ENCODE assay signal across 26 cellular contexts in the genomic region with DNA sequence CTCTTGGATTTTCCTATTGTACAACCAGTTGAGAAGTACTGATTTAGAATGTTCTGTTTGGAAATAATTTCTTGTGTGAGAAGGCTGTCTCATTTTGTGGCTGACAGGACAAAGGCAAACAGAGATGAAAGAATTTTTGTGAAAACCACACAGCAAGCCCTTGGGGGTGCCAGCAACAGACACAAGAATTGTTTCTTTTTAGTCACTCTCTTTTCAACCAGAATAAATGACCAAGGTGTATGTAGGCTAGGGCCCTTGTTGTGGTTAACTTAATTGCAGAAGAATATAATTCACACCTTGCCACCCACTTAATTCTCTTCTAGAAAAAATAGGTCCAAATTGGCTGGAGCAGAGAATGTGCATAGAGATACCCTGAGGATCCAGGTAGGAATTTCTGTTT.
"Had no signal": no experiment of that assay in that cellular context is flagged by ENCODE, and none has a peak within 500 bp of the region (broad histone marks: within the 10 kb centered on the region; RNA-seq: fewer than 3 reads in every experiment).

No MANE protein-coding gene starts in this region.

- H3K9me3 Mint-ChIP-seq: activated CD4-positive, alpha-beta memory T cell treated with anti-CD3 and anti-CD28 coated beads, Interleukin-2, amount 10 ng/mL, durations not matched to agents 7 days and 5 days; immature natural killer cell; natural killer cell treated with Interleukin-12 subunit alpha and Interleukin-12 subunit beta and Interleukin-15 and Interleukin-18, amount 100 ng/mL, for 72 hours; T-helper 1 cell treated with Interleukin-12 subunit alpha and Interleukin-12 subunit beta and Interleukin-4 antibody, amounts not matched to agents 30 μg/mL and 1 μg/mL, for 36 hours had no signal

- H3K27me3 ChIP-seq: breast epithelium, left lung, spleen, testis, transverse colon had no signal

- DNase-seq: activated CD4-positive, alpha-beta memory T cell treated with anti-CD3 and anti-CD28 coated beads, Interleukin-2, amount 10 ng/mL, durations not matched to agents 7 days and 5 days; activated CD4-positive, alpha-beta T cell treated with anti-CD3 and anti-CD28 coated beads, Interleukin-2, amount 10 ng/mL, durations not matched to agents 24 days and 14 days; activated CD4-positive, CD25-positive, alpha-beta regulatory T cell treated with anti-CD3 and anti-CD28 coated beads, Interleukin-2, amount 50 U/mL, for 72 hours; activated CD8-positive, alpha-beta memory T cell treated with anti-CD3 and anti-CD28 coated beads, Interleukin-2, amount 10 ng/mL, durations not matched to agents 7 days and 5 days; activated effector memory CD4-positive, alpha-beta T cell treated with Interleukin-2 at 50 U/mL for 16 hours; activated naive CD4-positive, alpha-beta T cell treated with Interleukin-2 at 50 U/mL for 16 hours; aorta; central memory CD4-positive, alpha-beta T cell; foreskin fibroblast; head of caudate nucleus; hypothalamus; immature natural killer cell; kidney glomerular epithelial cell; left lung; mucosa of descending colon; right cardiac atrium; spleen; stimulated activated naive CD4-positive, alpha-beta T cell; T-helper 9 cell; testis; transverse colon had no signal

- H3K36me3 ChIP-seq: breast epithelium, left lung, spleen, transverse colon had no signal

- H3K4me1 Mint-ChIP-seq: activated CD4-positive, alpha-beta memory T cell treated with anti-CD3 and anti-CD28 coated beads, Interleukin-2, amount 10 ng/mL, durations not matched to agents 7 days and 5 days; activated CD4-positive, alpha-beta T cell treated with anti-CD3 and anti-CD28 coated beads, Interleukin-2, amount 10 ng/mL, durations not matched to agents 24 days and 14 days; activated CD8-positive, alpha-beta memory T cell treated with anti-CD3 and anti-CD28 coated beads, Interleukin-2, amount 10 ng/mL, durations not matched to agents 7 days and 5 days had no signal

- H3K36me3 Mint-ChIP-seq: activated CD8-positive, alpha-beta memory T cell treated with anti-CD3 and anti-CD28 coated beads, Interleukin-2, amount 10 ng/mL, durations not matched to agents 7 days and 5 days; immature natural killer cell; natural killer cell treated with Interleukin-12 subunit alpha and Interleukin-12 subunit beta and Interleukin-15 and Interleukin-18, amount 100 ng/mL, for 72 hours had no signal

- ATAC-seq: activated CD8-positive, alpha-beta memory T cell treated with anti-CD3 and anti-CD28 coated beads, Interleukin-2, amount 10 ng/mL, durations not matched to agents 7 days and 5 days; left lung; mucosa of descending colon; natural killer cell treated with Interleukin-12 subunit alpha and Interleukin-12 subunit beta and Interleukin-15 and Interleukin-18, amount 100 ng/mL, for 72 hours; right cardiac atrium had no signal

- H3K9me3 ChIP-seq: breast epithelium, left lung, mucosa of descending colon, spleen, testis, transverse colon had no signal

- H3K4me3 ChIP-seq: breast epithelium, left lung, lung, mucosa of descending colon, spleen, testis, transverse colon had no signal

- H3K4me3 Mint-ChIP-seq: activated CD4-positive, alpha-beta memory T cell treated with anti-CD3 and anti-CD28 coated beads, Interleukin-2, amount 10 ng/mL, durations not matched to agents 7 days and 5 days; activated CD4-positive, alpha-beta T cell treated with anti-CD3 and anti-CD28 coated beads, Interleukin-2, amount 10 ng/mL, durations not matched to agents 24 days and 14 days; activated CD8-positive, alpha-beta memory T cell treated with anti-CD3 and anti-CD28 coated beads, Interleukin-2, amount 10 ng/mL, durations not matched to agents 7 days and 5 days; activated naive CD8-positive, alpha-beta T cell; natural killer cell treated with Interleukin-12 subunit alpha and Interleukin-12 subunit beta and Interleukin-15 and Interleukin-18, amount 100 ng/mL, for 72 hours; T-helper 1 cell treated with Interleukin-12 subunit alpha and Interleukin-12 subunit beta and Interleukin-4 antibody, amounts not matched to agents 30 μg/mL and 1 μg/mL, for 36 hours had no signal

- H3K27me3 Mint-ChIP-seq: activated CD4-positive, alpha-beta memory T cell treated with anti-CD3 and anti-CD28 coated beads, Interleukin-2, amount 10 ng/mL, durations not matched to agents 7 days and 5 days; activated CD4-positive, alpha-beta T cell treated with anti-CD3 and anti-CD28 coated beads, Interleukin-2, amount 10 ng/mL, durations not matched to agents 24 days and 14 days; activated CD8-positive, alpha-beta memory T cell treated with anti-CD3 and anti-CD28 coated beads, Interleukin-2, amount 10 ng/mL, durations not matched to agents 7 days and 5 days; activated naive CD8-positive, alpha-beta T cell; natural killer cell treated with Interleukin-12 subunit alpha and Interleukin-12 subunit beta and Interleukin-15 and Interleukin-18, amount 100 ng/mL, for 72 hours had no signal

- H3K27ac ChIP-seq: breast epithelium, left lung, spleen, testis, transverse colon had no signal

- H3K4me1 ChIP-seq: breast epithelium, left lung, spleen, testis, transverse colon had no signal

- H3K27ac Mint-ChIP-seq: activated CD4-positive, alpha-beta memory T cell treated with anti-CD3 and anti-CD28 coated beads, Interleukin-2, amount 10 ng/mL, durations not matched to agents 7 days and 5 days; activated CD4-positive, alpha-beta T cell treated with anti-CD3 and anti-CD28 coated beads, Interleukin-2, amount 10 ng/mL, durations not matched to agents 24 days and 14 days; activated CD8-positive, alpha-beta memory T cell treated with anti-CD3 and anti-CD28 coated beads, Interleukin-2, amount 10 ng/mL, durations not matched to agents 7 days and 5 days; activated naive CD8-positive, alpha-beta T cell; natural killer cell treated with Interleukin-12 subunit alpha and Interleukin-12 subunit beta and Interleukin-15 and Interleukin-18, amount 100 ng/mL, for 72 hours; T-helper 1 cell treated with Interleukin-12 subunit alpha and Interleukin-12 subunit beta and Interleukin-4 antibody, amounts not matched to agents 30 μg/mL and 1 μg/mL, for 36 hours had no signal
